36 cellular contexts compared by ENCODE assay signal in genomic region chr11:96310236-96310635, GRCh38. TPM values are rescaled to one million over a fixed set of nuclear protein-coding genes. Genes with fewer than 3 reads are reported as not detected.
A peak's percentile ranks its signal among the peaks of the same experiment; 100 is the strongest.
DNase-seq lines count a peak whose midpoint lies in the region; ATAC-seq, FAIRE-seq and TF ChIP-seq lines count a peak whose summit lies in the region.
"Had no signal": no experiment of that assay in that cellular context is flagged by ENCODE, and none has a peak within 500 bp of the region (broad histone marks: within the 10 kb centered on the region; RNA-seq: fewer than 3 reads in every experiment).

No MANE protein-coding gene starts in this region.

- H4K20me1 ChIP-seq in HCT116 (ENCODE audit: insufficient read depth), result no peaks in the 10 kb centered on the region
- H4K20me1 ChIP-seq in astrocyte (ENCODE audit: insufficient read depth, low read length), result no peaks in the 10 kb centered on the region

- no peak for DNase-seq in HCT116 (ENCODE audit: low read depth, low spot score)
- no peak for DNase-seq in astrocyte (ENCODE audit: low read depth)
- DNase-seq in iris pigment epithelial cell (ENCODE audit: low read depth), result peak; percentile 64
- DNase-seq in germinal center (ENCODE audit: low spot score), result no peak
- DNase-seq in GM19240 (ENCODE audit: insufficient read length, low spot score), result no peak
- DNase-seq: activated CD4-positive, alpha-beta memory T cell treated with anti-CD3 and anti-CD28 coated beads, Interleukin-2, amount 10 ng/mL, durations not matched to agents 7 days and 5 days; activated CD8-positive, alpha-beta memory T cell treated with anti-CD3 and anti-CD28 coated beads, Interleukin-2, amount 50 U/mL, for 48 hours; activated naive CD4-positive, alpha-beta T cell treated with anti-CD3 and anti-CD28 coated beads for 36 hours; adrenal gland; body of pancreas; cerebellar nuclear complex; DMS153; dorsolateral prefrontal cortex; left cardiac atrium; NCI-H1092 treated with DMSO at 0.1 percent for 48 hours; NCI-H1694 treated with DMSO at 0.1 percent for 48 hours; NCI-H2171 treated with DMSO at 0.1 percent for 48 hours; NCI-H510A treated with DMSO at 0.1 percent for 48 hours; retina; Right ventricle myocardium superior; small intestine; stimulated activated naive CD4-positive, alpha-beta T cell; testis had no signal

- no peaks in the 10 kb centered on the region for H3K27me3 ChIP-seq in HCT116 (ENCODE audit: insufficient read depth, low read length)
- no peaks in the 10 kb centered on the region for H3K27me3 ChIP-seq in astrocyte (ENCODE audit: insufficient read depth, low read length)
- no peaks in the 10 kb centered on the region for H3K27me3 ChIP-seq in subcutaneous abdominal adipose tissue (ENCODE audit: control insufficient read depth in 5 of 5, insufficient read depth in 4 of 5, low read length in 5 of 5)
- H3K27me3 ChIP-seq: adrenal gland, body of pancreas, dorsolateral prefrontal cortex, testis, vagina had no signal

- H3K4me1 ChIP-seq in HCT116 (ENCODE audit: control insufficient read depth in 1 of 2, insufficient read depth in 2 of 2, low read length in 2 of 2) (peaks cover 67 to 91% of the 10 kb centered on the region in 2 experiments), astrocyte (ENCODE audit: insufficient read depth, low read length) (peaks cover 80% of the 10 kb centered on the region), subcutaneous abdominal adipose tissue (ENCODE audit: control insufficient read depth in 5 of 5, insufficient read depth in 5 of 5, low read length in 5 of 5) (peaks cover 12 to 64% (median 51%) of the 10 kb centered on the region in 5 donors)

- H3K79me2 ChIP-seq in HCT116 (ENCODE audit: insufficient read depth, low read length) (no peaks in the 10 kb centered on the region), astrocyte (ENCODE audit: insufficient read depth, low read length) (peaks cover 73% of the 10 kb centered on the region)
- H3K79me2 ChIP-seq: parathyroid adenoma had no signal

- TF ChIP-seq RAD21 in HCT116 (IDR thresholded peaks at IDR 0.05; ENCODE audit: low read depth), result no peak

- H3K36me3 ChIP-seq in HCT116 (ENCODE audit: control insufficient read depth in 1 of 2, insufficient read depth in 2 of 2, low read length in 2 of 2), result no peaks in the 10 kb centered on the region
- H3K36me3 ChIP-seq in astrocyte (ENCODE audit: insufficient read depth, low read length), result no peaks in the 10 kb centered on the region
- H3K36me3 ChIP-seq in subcutaneous abdominal adipose tissue (ENCODE audit: control insufficient read depth in 5 of 5, insufficient read depth in 5 of 5, low read length in 5 of 5), result no peaks in the 10 kb centered on the region
- H3K36me3 ChIP-seq: adrenal gland, vagina had no signal

- no TSS peak for BruUV-seq in HCT116 (replicated peaks; lab: Mats Ljungman, UMichigan)

- no peak for ATAC-seq in HCT116
- no peak for ATAC-seq in HG03139 (IDR thresholded peaks at IDR 0.05; ENCODE audit: unreplicated experiment)
- ATAC-seq in HG03196 (IDR thresholded peaks at IDR 0.05; ENCODE audit: unreplicated experiment), result no peak
- ATAC-seq: body of pancreas, GM12878, left cardiac atrium had no signal

- no peaks in the 10 kb centered on the region for H3K9me3 Mint-ChIP-seq in astrocyte (ENCODE audit: unreplicated experiment)
- H3K9me3 Mint-ChIP-seq: activated CD4-positive, alpha-beta memory T cell treated with anti-CD3 and anti-CD28 coated beads, Interleukin-2, amount 10 ng/mL, durations not matched to agents 7 days and 5 days; activated naive CD4-positive, alpha-beta T cell treated with anti-CD3 and anti-CD28 coated beads for 36 hours; activated T-helper 1 cell treated with anti-CD3 and anti-CD28 coated beads, Interleukin-12 subunit alpha, Interleukin-12 subunit beta, Interleukin-2, Interleukin-4 antibody, amounts not matched to agents 30 ng/mL and 10 ng/mL and 1 ng/mL, durations not matched to agents 14 hours and 24 hours and 36 hours; neural crest cell had no signal

- TF ChIP-seq POLR2A in HCT116 (IDR thresholded peaks at IDR 0.05; ENCODE audit: borderline replicate concordance, extremely low read depth, insufficient read depth, insufficient read length), result no peak

- H3K27ac ChIP-seq in HCT116 (ENCODE audit: low read depth, low read length) (no peak overlapping the region), astrocyte (ENCODE audit: low read depth, low read length) (peak overlapping the region; percentile 100), subcutaneous abdominal adipose tissue (ENCODE audit: low read depth, low read length) (peak overlapping the region; percentile 26)
- H3K27ac ChIP-seq: adrenal gland, testis had no signal

- no peak overlapping the region for H3K9ac ChIP-seq in HCT116 (ENCODE audit: low read length)
- H3K9ac ChIP-seq in astrocyte (ENCODE audit: low read length), result peak overlapping the region; percentile 53
- no peak overlapping the region for H3K9ac ChIP-seq in subcutaneous abdominal adipose tissue (ENCODE audit: low read length in 5 of 5)
- H3K9ac ChIP-seq: parathyroid adenoma had no signal

- CTCF ChIA-PET in HCT116 (lab: Charles Lee), result interaction anchor here (1.3 to 2.3 kb wide), 3 partner anchors 33 to 255 kb away, joined by 3 to 10 read pairs (median 6); partner anchors contain the start of gene MAML2

- H2AFZ ChIP-seq in HCT116 (ENCODE audit: low read depth, low read length, poor library complexity, severe bottlenecking) (no peak overlapping the region), astrocyte (ENCODE audit: low read depth, low read length) (no peak overlapping the region)
- H2AFZ ChIP-seq: parathyroid adenoma had no signal

- TF ChIP-seq CTCF in HCT116 (IDR thresholded peaks at IDR 0.05 in 2 of 3, conservative IDR thresholded peaks at IDR 0.05 in 1 of 3; ENCODE audit: borderline replicate concordance in 1 of 3, insufficient read depth in 1 of 3, low read depth in 2 of 3, low read length in 2 of 3), result no peak
- no peak for TF ChIP-seq CTCF in astrocyte (IDR thresholded peaks at IDR 0.05; ENCODE audit: insufficient read depth, low read depth, low read length)

- H3K4me3 ChIP-seq in HCT116 (replicated peaks in 1 of 2; ENCODE audit: low read depth in 1 of 2, low read length in 2 of 2) (no peak overlapping the region), astrocyte (ENCODE audit: insufficient read depth, low read depth, low read length) (no peak overlapping the region), subcutaneous abdominal adipose tissue (ENCODE audit: low read depth in 1 of 5, low read length in 5 of 5) (no peak overlapping the region)
- H3K4me3 ChIP-seq: adrenal gland, body of pancreas, dorsolateral prefrontal cortex, GM12878, K562, lung, testis, vagina had no signal

- intact Hi-C loops in HCT116 (cut with micrococcal nuclease), result no loop called here

- H3K9me2 ChIP-seq in HCT116 (ENCODE audit: insufficient read depth), result no peaks in the 10 kb centered on the region

- H3K4me2 ChIP-seq in HCT116 (ENCODE audit: low read length) (peak overlapping the region; percentile 77), astrocyte (ENCODE audit: low read length) (peak overlapping the region; percentile 69)

- H3K36me3 Mint-ChIP-seq in astrocyte (ENCODE audit: low read depth, unreplicated experiment), result no peaks in the 10 kb centered on the region

- no peaks in the 10 kb centered on the region for H3K27me3 Mint-ChIP-seq in astrocyte (ENCODE audit: low read depth, unreplicated experiment)
- H3K27me3 Mint-ChIP-seq: activated CD4-positive, alpha-beta memory T cell treated with anti-CD3 and anti-CD28 coated beads, Interleukin-2, amount 10 ng/mL, durations not matched to agents 7 days and 5 days had no signal

- RAD21 ChIA-PET in HCT116 (lab: Charles Lee; ENCODE audit: low non-redundant PET in 1 of 2, low total read pairs in 2 of 2, uncharacterized antibody in 2 of 2, unreplicated experiment in 2 of 2), result no interaction called here

- H3K9me3 ChIP-seq in HCT116 (ENCODE audit: control insufficient read depth in 1 of 2, insufficient read depth in 1 of 2, low read depth in 1 of 2, low read length in 2 of 2) (no peaks in the 10 kb centered on the region), astrocyte (ENCODE audit: insufficient read depth, low read depth, low read length) (no peaks in the 10 kb centered on the region), subcutaneous abdominal adipose tissue (ENCODE audit: control insufficient read depth in 5 of 5, low read length in 5 of 5) (no peaks in the 10 kb centered on the region)
- H3K9me3 ChIP-seq: adrenal gland, body of pancreas, testis, vagina had no signal

- H3K27ac Mint-ChIP-seq in astrocyte (ENCODE audit: unreplicated experiment), result peak overlapping the region; percentile 29
- H3K27ac Mint-ChIP-seq: activated CD4-positive, alpha-beta memory T cell treated with anti-CD3 and anti-CD28 coated beads, Interleukin-2, amount 10 ng/mL, durations not matched to agents 7 days and 5 days; activated naive CD4-positive, alpha-beta T cell treated with anti-CD3 and anti-CD28 coated beads for 36 hours; activated T-helper 1 cell treated with anti-CD3 and anti-CD28 coated beads, Interleukin-12 subunit alpha, Interleukin-12 subunit beta, Interleukin-2, Interleukin-4 antibody, amounts not matched to agents 30 ng/mL and 10 ng/mL and 1 ng/mL, durations not matched to agents 14 hours and 24 hours and 36 hours; T-helper 2 cell treated with Interferon-gamma antibody and Interleukin-4, amounts not matched to agents 5 μg/mL and 100 μg/mL, for 36 hours had no signal

- FAIRE-seq in astrocyte (lab: Jason Lieb, UNC), result no peak
- FAIRE-seq: endometrium, frontal cortex, GM12878, K562, small intestine had no signal

- POLR2A ChIA-PET in HCT116 (lab: Charles Lee), result interaction anchor here (1.1 kb wide), 1 partner anchor 33 kb away, joined by 4 read pairs; the partner anchor contains the start of gene MAML2

- peaks cover 71% of the 10 kb centered on the region for H3K4me1 Mint-ChIP-seq in astrocyte (ENCODE audit: low read depth, unreplicated experiment)

- H3K4me3 Mint-ChIP-seq in astrocyte (ENCODE audit: unreplicated experiment), result no peak overlapping the region
- H3K4me3 Mint-ChIP-seq: activated CD4-positive, alpha-beta memory T cell treated with anti-CD3 and anti-CD28 coated beads, Interleukin-2, amount 10 ng/mL, durations not matched to agents 7 days and 5 days; activated naive CD4-positive, alpha-beta T cell treated with anti-CD3 and anti-CD28 coated beads for 36 hours; activated T-helper 1 cell treated with anti-CD3 and anti-CD28 coated beads, Interleukin-12 subunit alpha, Interleukin-12 subunit beta, Interleukin-2, Interleukin-4 antibody, amounts not matched to agents 30 ng/mL and 10 ng/mL and 1 ng/mL, durations not matched to agents 14 hours and 24 hours and 36 hours; neural crest cell; T-helper 2 cell treated with Interferon-gamma antibody and Interleukin-4, amounts not matched to agents 5 μg/mL and 100 μg/mL, for 36 hours had no signal

TF ChIP-seq in HCT116, 20 proteins besides CTCF, POLR2A, EP300 and RAD21 (continues in another document):
- TF ChIP-seq SIN3A (IDR thresholded peaks at IDR 0.05; ENCODE audit: low read depth), result no peak
- no peak for TF ChIP-seq EZH2phosphoT487 (IDR thresholded peaks at IDR 0.05; ENCODE audit: borderline replicate concordance)
- no peak for TF ChIP-seq EZH2 (IDR thresholded peaks at IDR 0.05)

RNA-seq across cellular contexts. Expression of gene MAML2, which starts 32.8 kb away (rescaled TPM):
- total RNA-seq in HCT116 (2021; ENCODE audit: unreplicated experiment) (2.6 TPM), astrocyte (27.1 and 27.4 TPM in 2 replicates)
- polyA plus RNA-seq in HCT116 (2012), result 1.5 and 2.1 TPM in 2 replicates
